ENCODE assay signal across 8 cellular contexts in the genomic region with DNA sequence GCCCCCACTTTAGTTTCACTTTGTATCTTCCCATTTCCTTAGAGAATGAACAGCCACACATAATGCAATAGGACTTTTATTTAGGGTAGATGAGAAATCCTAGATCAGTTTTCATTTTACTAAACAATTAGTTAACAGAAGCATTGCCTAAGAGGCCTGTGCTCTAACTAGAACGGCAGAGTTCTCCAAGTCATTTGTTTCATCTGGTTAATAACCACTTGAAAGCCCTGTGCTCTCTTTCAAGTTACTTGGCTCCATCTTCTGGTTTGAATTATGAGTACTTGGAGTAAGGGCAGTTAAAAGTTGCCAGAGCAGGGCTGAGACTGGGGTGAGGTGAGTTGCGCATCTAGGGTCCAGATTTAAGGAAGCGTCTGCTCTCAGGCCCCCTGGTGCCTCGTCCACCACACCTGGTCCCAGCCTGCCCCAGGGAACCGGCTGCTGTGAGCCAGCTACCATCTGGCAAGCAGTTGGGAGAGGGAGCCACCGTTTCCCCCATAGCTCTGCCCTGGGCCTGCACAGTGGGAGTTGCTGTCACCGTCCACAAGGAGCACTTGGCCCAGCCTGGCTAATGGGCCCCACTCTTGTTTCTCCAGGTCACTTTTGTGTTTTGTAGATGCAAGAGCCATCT.
DNase-seq lines count a peak whose midpoint lies in the region; ATAC-seq and TF ChIP-seq lines count a peak whose summit lies in the region.

No MANE protein-coding gene starts in this region.

- DNase-seq in AG20443 (ENCODE audit: low spot score) (peak; percentile 63), NCI-H510A treated with DMSO at 0.1 percent for 48 hours (lab: John Stamatoyannopoulos, UW) (peak; percentile 81), astrocyte of the cerebellum (ENCODE audit: low read depth) (peak; percentile 76), hypothalamus (lab: John Stamatoyannopoulos, UW) (peak in 27 of 51 donors; percentile 2 to 69 (median 14)), skeletal muscle cell (ENCODE audit: low read depth) (peak; percentile 83)

- ATAC-seq in GM18508 (IDR thresholded peaks at IDR 0.05; ENCODE audit: insufficient read depth, unreplicated experiment) (peak; percentile 53), HG03159 (IDR thresholded peaks at IDR 0.05; ENCODE audit: unreplicated experiment) (peak; percentile 65), HG03025 (IDR thresholded peaks at IDR 0.05; ENCODE audit: low FRiP score, unreplicated experiment) (no peak)

- H3K4me3 ChIP-seq in astrocyte of the cerebellum (ENCODE audit: low read depth, low read length) = no peak overlapping the region
- H3K4me3 ChIP-seq in skeletal muscle cell (ENCODE audit: low read depth, low read length) = no peak overlapping the region

- peak; percentile 58 for TF ChIP-seq CTCF in astrocyte of the cerebellum (IDR thresholded peaks at IDR 0.05; ENCODE audit: low read depth, low read length, missing control alignments)

- in situ Hi-C loops in astrocyte of the cerebellum (cut with HindIII; ENCODE audit: low sequenced_read_pairs) = no loop called here

Comparison
In these comparisons a context has a peak if more than half of its experiments do, and no peak if none do; other contexts are left out.
1. DNase-seq: peak in every context shown above with its lines; median percentile 83 in skeletal muscle cell; 81 in NCI-H510A treated with DMSO at 0.1 percent for 48 hours; 76 in astrocyte of the cerebellum; 63 in AG20443; 14 in hypothalamus.